32 cellular contexts compared by ENCODE assay signal in the genomic region with DNA sequence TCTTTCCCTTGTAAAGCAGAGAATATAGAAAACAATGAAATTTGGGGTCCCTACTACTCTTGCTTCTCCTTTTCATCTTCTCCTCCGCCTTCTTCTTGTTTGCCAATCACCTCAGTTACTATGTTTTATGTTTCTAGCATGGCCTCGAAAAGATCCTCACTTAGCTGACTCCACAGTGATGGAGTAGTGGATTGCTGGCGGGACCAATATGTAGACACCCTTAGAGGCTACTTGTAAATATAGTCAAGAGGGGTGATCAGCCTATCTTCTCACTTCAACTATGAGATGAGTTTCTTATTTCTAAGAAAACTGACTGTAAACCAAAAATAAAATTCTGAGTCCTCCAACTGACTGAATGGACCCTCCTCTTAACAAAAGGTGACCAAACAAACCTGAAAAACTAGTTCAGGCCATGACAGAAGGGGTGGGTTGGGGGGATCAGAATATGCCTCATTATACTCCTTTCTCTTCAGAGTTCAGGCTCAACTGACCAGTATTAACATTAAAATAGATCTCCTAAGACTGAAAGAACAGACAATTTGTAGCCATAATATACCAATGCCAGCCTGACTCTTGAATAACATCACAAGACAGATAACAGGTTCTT.
"Had no signal": no experiment of that assay in that cellular context is flagged by ENCODE, and none has a peak within 500 bp of the region (broad histone marks: within the 10 kb centered on the region; RNA-seq: fewer than 3 reads in every experiment).

No MANE protein-coding gene starts in this region.

- H3K4me1 ChIP-seq: SJCRH30 had no signal

- H3K36me3 Mint-ChIP-seq: activated CD8-positive, alpha-beta memory T cell treated with anti-CD3 and anti-CD28 coated beads, Interleukin-2, amount 10 ng/mL, durations not matched to agents 7 days and 5 days; activated naive CD4-positive, alpha-beta T cell treated with anti-CD3 and anti-CD28 coated beads, Interleukin-2, amount 10 ng/mL, durations not matched to agents 7 days and 5 days; activated naive CD8-positive, alpha-beta T cell had no signal

- DNase-seq: activated CD4-positive, alpha-beta T cell treated with anti-CD3 and anti-CD28 coated beads for 36 hours; activated CD4-positive, alpha-beta T cell treated with anti-CD3 and anti-CD28 coated beads, Interleukin-2, amount 10 ng/mL, durations not matched to agents 7 days and 5 days; activated CD4-positive, alpha-beta T cell treated with anti-CD3 and anti-CD28 coated beads, Interleukin-2, amount 50 U/mL, for 48 hours; activated CD8-positive, alpha-beta memory T cell treated with anti-CD3 and anti-CD28 coated beads, Interleukin-2, amount 10 ng/mL, durations not matched to agents 7 days and 5 days; activated CD8-positive, alpha-beta memory T cell treated with anti-CD3 and anti-CD28 coated beads, Interleukin-2, amount 50 U/mL, for 48 hours; activated effector memory CD4-positive, alpha-beta T cell treated with Interleukin-2 at 50 U/mL for 16 hours; activated naive CD4-positive, alpha-beta T cell treated with anti-CD3 and anti-CD28 coated beads, Interleukin-2, amount 10 ng/mL, durations not matched to agents 7 days and 5 days; activated naive CD8-positive, alpha-beta T cell treated with anti-CD3 and anti-CD28 coated beads, Interleukin-2, amount 50 U/mL, for 24 hours; activated T-cell treated with anti-CD3 and anti-CD28 coated beads, Interleukin-2, amount 50 U/mL, for 48 hours; aorta; Kasumi-1; KG1; MM.1S; MV-4-11; NCI-H1092; NCI-H1417; NCI-H146; NCI-H187 treated with DMSO at 0.1 percent for 48 hours; NCI-H2081; NCI-H2171 treated with DMSO at 0.1 percent for 48 hours; NCI-H2227 treated with DMSO at 0.1 percent for 48 hours; NCI-H446; NCI-H510A treated with DMSO at 0.1 percent for 48 hours; NCI-H526 treated with DMSO at 0.1 percent for 48 hours; SHP77; SJCRH30 had no signal

- H3K27ac Mint-ChIP-seq: activated CD4-positive, alpha-beta T cell treated with anti-CD3 and anti-CD28 coated beads for 36 hours; activated CD4-positive, alpha-beta T cell treated with anti-CD3 and anti-CD28 coated beads, Interleukin-2, amount 10 ng/mL, durations not matched to agents 7 days and 5 days; activated CD8-positive, alpha-beta memory T cell treated with anti-CD3 and anti-CD28 coated beads, Interleukin-2, amount 10 ng/mL, durations not matched to agents 7 days and 5 days; activated naive CD4-positive, alpha-beta T cell treated with anti-CD3 and anti-CD28 coated beads, Interleukin-2, amount 10 ng/mL, durations not matched to agents 7 days and 5 days; activated naive CD8-positive, alpha-beta T cell; activated naive CD8-positive, alpha-beta T cell treated with anti-CD3 and anti-CD28 coated beads, Interleukin-2, amount 50 U/mL, for 24 hours had no signal

- H3K4me3 ChIP-seq: cardiac muscle cell, SJCRH30, SK-N-MC had no signal

- H3K4me1 Mint-ChIP-seq: activated CD4-positive, alpha-beta T cell treated with anti-CD3 and anti-CD28 coated beads for 36 hours; activated CD4-positive, alpha-beta T cell treated with anti-CD3 and anti-CD28 coated beads, Interleukin-2, amount 10 ng/mL, durations not matched to agents 7 days and 5 days; activated CD8-positive, alpha-beta memory T cell treated with anti-CD3 and anti-CD28 coated beads, Interleukin-2, amount 10 ng/mL, durations not matched to agents 7 days and 5 days; activated naive CD4-positive, alpha-beta T cell treated with anti-CD3 and anti-CD28 coated beads, Interleukin-2, amount 10 ng/mL, durations not matched to agents 7 days and 5 days; activated naive CD8-positive, alpha-beta T cell treated with anti-CD3 and anti-CD28 coated beads, Interleukin-2, amount 50 U/mL, for 24 hours; central memory CD8-positive, alpha-beta T cell had no signal

- ATAC-seq: activated CD4-positive, alpha-beta T cell treated with anti-CD3 and anti-CD28 coated beads for 36 hours; activated CD4-positive, CD25-positive, alpha-beta regulatory T cell treated with anti-CD3 and anti-CD28 coated beads, Interleukin-2, amount 50 U/mL, for 24 hours; activated CD8-positive, alpha-beta memory T cell treated with anti-CD3 and anti-CD28 coated beads, Interleukin-2, amount 10 ng/mL, durations not matched to agents 7 days and 5 days; activated naive CD8-positive, alpha-beta T cell treated with anti-CD3 and anti-CD28 coated beads, Interleukin-2, amount 50 U/mL, for 24 hours; Panc1 had no signal

- H3K27ac ChIP-seq: cardiac muscle cell, SJCRH30, SK-N-MC had no signal

- H3K27me3 Mint-ChIP-seq: activated CD4-positive, alpha-beta T cell treated with anti-CD3 and anti-CD28 coated beads for 36 hours; activated CD4-positive, alpha-beta T cell treated with anti-CD3 and anti-CD28 coated beads, Interleukin-2, amount 10 ng/mL, durations not matched to agents 7 days and 5 days; activated CD8-positive, alpha-beta memory T cell treated with anti-CD3 and anti-CD28 coated beads, Interleukin-2, amount 10 ng/mL, durations not matched to agents 7 days and 5 days; activated naive CD4-positive, alpha-beta T cell treated with anti-CD3 and anti-CD28 coated beads, Interleukin-2, amount 10 ng/mL, durations not matched to agents 7 days and 5 days; activated naive CD8-positive, alpha-beta T cell; activated naive CD8-positive, alpha-beta T cell treated with anti-CD3 and anti-CD28 coated beads, Interleukin-2, amount 50 U/mL, for 24 hours; central memory CD8-positive, alpha-beta T cell had no signal

- H3K27me3 ChIP-seq: cardiac muscle cell, SJCRH30 had no signal

- H3K4me3 Mint-ChIP-seq: activated CD4-positive, alpha-beta T cell treated with anti-CD3 and anti-CD28 coated beads for 36 hours; activated CD4-positive, alpha-beta T cell treated with anti-CD3 and anti-CD28 coated beads, Interleukin-2, amount 10 ng/mL, durations not matched to agents 7 days and 5 days; activated CD8-positive, alpha-beta memory T cell treated with anti-CD3 and anti-CD28 coated beads, Interleukin-2, amount 10 ng/mL, durations not matched to agents 7 days and 5 days; activated naive CD4-positive, alpha-beta T cell treated with anti-CD3 and anti-CD28 coated beads, Interleukin-2, amount 10 ng/mL, durations not matched to agents 7 days and 5 days; activated naive CD8-positive, alpha-beta T cell; activated naive CD8-positive, alpha-beta T cell treated with anti-CD3 and anti-CD28 coated beads, Interleukin-2, amount 50 U/mL, for 24 hours; central memory CD8-positive, alpha-beta T cell had no signal

- H3K36me3 ChIP-seq: cardiac muscle cell, SJCRH30 had no signal
